In genomic region chr4:41806807-41807206, GRCh38 we compare ENCODE assay signal across 29 cellular contexts. TPM values are rescaled to one million over a fixed set of nuclear protein-coding genes. Genes with fewer than 3 reads are reported as not detected.
DNase-seq lines count a peak whose midpoint lies in the region; ATAC-seq, FAIRE-seq and TF ChIP-seq lines count a peak whose summit lies in the region.
"Had no signal": no experiment of that assay in that cellular context is flagged by ENCODE, and none has a peak within 500 bp of the region (broad histone marks: within the 10 kb centered on the region; RNA-seq: fewer than 3 reads in every experiment).

No MANE protein-coding gene starts in this region.

- H3K27me3 ChIP-seq in right atrium auricular region, result no peaks in the 10 kb centered on the region
- no peaks in the 10 kb centered on the region for H3K27me3 ChIP-seq in right lobe of liver
- peaks cover 0 to 20% of the 10 kb centered on the region in 2 experiments; a peak in 3 of 5 replicates for H3K27me3 ChIP-seq in HepG2 (ENCODE audit: control insufficient read depth in 1 of 2, insufficient read depth in 2 of 2, low read length in 2 of 2)
- H3K27me3 ChIP-seq: BE2C, BLaER1 had no signal

- H3K4me3 ChIP-seq in right atrium auricular region (no peak overlapping the region), right lobe of liver (no peak overlapping the region), HepG2 (replicated peaks in 1 of 3; ENCODE audit: insufficient read depth in 1 of 3, low read depth in 2 of 3, low read length in 3 of 3) (no peak overlapping the region)
- H3K4me3 ChIP-seq: A549, BLaER1, GM12878 had no signal

- FAIRE-seq in HepG2 (lab: Jason Lieb, UNC), result no peak
- FAIRE-seq: A549, GM12878, GM12892, GM18507 had no signal

- H3K9ac ChIP-seq in HepG2 (ENCODE audit: insufficient read depth, low read depth, low read length), result no peak overlapping the region
- H3K9ac ChIP-seq: BLaER1 had no signal

- no peaks in the 10 kb centered on the region for H3K79me2 ChIP-seq in HepG2 (ENCODE audit: insufficient read depth, low read length)

- H3K4me1 ChIP-seq in right atrium auricular region, result no peaks in the 10 kb centered on the region
- H3K4me1 ChIP-seq in right lobe of liver, result no peaks in the 10 kb centered on the region
- H3K4me1 ChIP-seq in HepG2 (ENCODE audit: insufficient read depth, low read length), result no peaks in the 10 kb centered on the region
- H3K4me1 ChIP-seq: A549, BLaER1 had no signal

- CTCF ChIA-PET in HepG2 (lab: Yijun Ruan, JAX; ENCODE audit: low intra/inter-chr PET ratio, low total read pairs), result no interaction called here

- peak; percentile 48 for ATAC-seq in Right ventricle myocardium superior (ENCODE audit: poor library complexity)
- peak; percentile 14 to 74 (median 38) for ATAC-seq in right lobe of liver
- no peak for ATAC-seq in HepG2
- peak; percentile 33 for ATAC-seq in left lobe of liver
- no peak for ATAC-seq in HG02623 (IDR thresholded peaks at IDR 0.05; ENCODE audit: unreplicated experiment)
- ATAC-seq: A549, GM12878 had no signal

- TF ChIP-seq CTCF in right atrium auricular region (IDR thresholded peaks at IDR 0.05), result no peak
- no peak for TF ChIP-seq CTCF in right lobe of liver (IDR thresholded peaks at IDR 0.05)
- no peak for TF ChIP-seq CTCF in HepG2 (CRISPR knock-in tag; IDR thresholded peaks at IDR 0.05)

- no peak for TF ChIP-seq POLR2A in right lobe of liver (IDR thresholded peaks at IDR 0.05)
- TF ChIP-seq POLR2A in HepG2 (IDR thresholded peaks at IDR 0.05; ENCODE audit: insufficient read depth in 1 of 2, low read depth in 2 of 2, low read length in 2 of 2), result no peak

- DNase-seq in Right ventricle myocardium superior (no peak), right atrium auricular region (ENCODE audit: low spot score) (no peak), right lobe of liver (no peak), HepG2 (ENCODE audit: low spot score) (no peak), left lobe of liver (ENCODE audit: low spot score) (no peak)
- DNase-seq: BE2C; C1 segment of cervical spinal cord; CD4-positive, alpha-beta memory T cell; CD4-positive, CD25-positive, alpha-beta regulatory T cell; CD8-positive, alpha-beta memory T cell; COR-L47; DMS 273 treated with DMSO at 0.1 percent for 48 hours; DMS153; DMS53; DMS79; DND-41; EL; GDM1 had no signal

- intact Hi-C loops in Right ventricle myocardium superior (cut with DNase I), result no loop called here
- intact Hi-C loops in right lobe of liver (cut with DNase I), result no loop called here
- intact Hi-C loops in HepG2 (cut with micrococcal nuclease; ENCODE audit: unreplicated experiment), result no loop called here

- H3K27ac ChIP-seq in right atrium auricular region, result no peak overlapping the region
- H3K27ac ChIP-seq in right lobe of liver, result no peak overlapping the region
- no peak overlapping the region for H3K27ac ChIP-seq in HepG2 (ENCODE audit: extremely low read length, insufficient read depth, low read length)
- H3K27ac ChIP-seq: 22Rv1, A549, BLaER1 had no signal

- H4K20me1 ChIP-seq in HepG2 (ENCODE audit: insufficient read depth, low read length), result no peaks in the 10 kb centered on the region
- H4K20me1 ChIP-seq: BLaER1 had no signal

- no peak for TF ChIP-seq EP300 in HepG2 (IDR thresholded peaks at IDR 0.05; ENCODE audit: low read depth in 2 of 2, low read length in 2 of 2)
- no peak for TF ChIP-seq EP300 in HepG2 (CRISPR knock-in tag; IDR thresholded peaks at IDR 0.05; ENCODE audit: borderline replicate concordance)

- in situ Hi-C loops in HepG2 (cut with HindIII; ENCODE audit: extremely low pct_ligation_motif_present, low pct_unique_long_range_greater_than_20kb), result no loop called here

- H3K4me2 ChIP-seq in HepG2 (ENCODE audit: low read depth, low read length), result no peak overlapping the region
- H3K4me2 ChIP-seq: A549, BLaER1 had no signal

- WGBS in right lobe of liver (ENCODE audit: insufficient coverage, low coverage, low lambda C conversion rate, missing lambda C conversion rate), result 34% methylated on average over 3 of the region's 3 CpGs
- 0% methylated on average over 2 of the region's 3 CpGs for WGBS in HepG2 (ENCODE audit: low lambda C conversion rate)

- H3K36me3 ChIP-seq in right atrium auricular region (no peaks in the 10 kb centered on the region), right lobe of liver (no peaks in the 10 kb centered on the region), HepG2 (replicated peaks in 1 of 2; ENCODE audit: control insufficient read depth in 1 of 2, insufficient read depth in 2 of 2, low read length in 2 of 2) (no peaks in the 10 kb centered on the region)
- H3K36me3 ChIP-seq: BE2C, BLaER1 had no signal

- H3K9me3 ChIP-seq in right atrium auricular region (no peaks in the 10 kb centered on the region), right lobe of liver (no peaks in the 10 kb centered on the region), HepG2 (ENCODE audit: low read length) (no peaks in the 10 kb centered on the region)
- H3K9me3 ChIP-seq: A549, BE2C, BLaER1 had no signal

- H2AFZ ChIP-seq in HepG2 (ENCODE audit: low read length), result no peak overlapping the region

- no peak for TF ChIP-seq RAD21 in HepG2 (CRISPR knock-in tag; IDR thresholded peaks at IDR 0.05)

- POLR2A ChIA-PET in HepG2 (lab: Yijun Ruan, JAX), result no interaction called here

- BruUV-seq in HepG2 (replicated peaks; lab: Mats Ljungman, UMichigan), result no TSS peak

TF ChIP-seq in HepG2, 621 proteins besides CTCF, POLR2A, EP300 and RAD21 (continues in another document):
- TF ChIP-seq SNAPC2 (CRISPR knock-in tag; IDR thresholded peaks at IDR 0.05) (no peak), ZKSCAN1 (IDR thresholded peaks at IDR 0.05; ENCODE audit: low read length) (no peak)

RNA-seq across cellular contexts. Expression of gene PHOX2B, which starts 58.3 kb away (rescaled TPM):
- total RNA-seq in Right ventricle myocardium superior (not detected), right atrium auricular region (not detected), right lobe of liver (not detected), HepG2 (2016; rRNA removed; fragmentation: Illumina TruSeq; extraction: Trizol) (not detected in 2 replicates), left lobe of liver (not detected)
- total RNA-seq in HepG2 (2016; cell fraction: cytosol; rRNA removed; fragmentation: Illumina TruSeq; extraction: Trizol; ENCODE audit: low read depth), result not detected in 2 replicates
- total RNA-seq in HepG2 (2016; cell fraction: insoluble cytoplasmic fraction; rRNA removed; fragmentation: Illumina TruSeq; extraction: Trizol), result not detected in 2 replicates
- not detected in 2 replicates for total RNA-seq in HepG2 (2016; cell fraction: membrane; rRNA removed; fragmentation: Illumina TruSeq; extraction: Trizol)
- not detected in 2 replicates for total RNA-seq in HepG2 (2016; cell fraction: nucleus; rRNA removed; fragmentation: Illumina TruSeq; extraction: Trizol)
- polyA plus RNA-seq in HepG2 (2011; rRNA removed), result not detected in 2 replicates
- not detected in 2 replicates for polyA plus RNA-seq in HepG2 (2011; cell fraction: cytosol; rRNA removed)
- polyA plus RNA-seq in HepG2 (2011; cell fraction: nucleus; rRNA removed), result not detected in 2 replicates
- not detected in 2 replicates for polyA plus RNA-seq in HepG2 (2012)
- polyA plus RNA-seq in HepG2 (2016; cell fraction: cytosol; fragmentation: Illumina TruSeq; extraction: Trizol; ENCODE audit: low read depth), result not detected in 2 replicates
- polyA plus RNA-seq in HepG2 (2016; cell fraction: insoluble cytoplasmic fraction; fragmentation: Illumina TruSeq; extraction: Trizol; ENCODE audit: low read depth), result not detected in 2 replicates
- not detected in 2 replicates for polyA plus RNA-seq in HepG2 (2016; cell fraction: membrane; fragmentation: Illumina TruSeq; extraction: Trizol; ENCODE audit: low read depth)
- not detected in 2 replicates for polyA plus RNA-seq in HepG2 (2016; cell fraction: nucleus; fragmentation: Illumina TruSeq; extraction: Trizol; ENCODE audit: insufficient read depth, low read depth)
- not detected in 2 replicates for polyA minus RNA-seq in HepG2 (2011; rRNA and poly(A)+ RNA removed; ENCODE audit: low replicate concordance)
- not detected in 2 replicates for polyA minus RNA-seq in HepG2 (2011; cell fraction: cytosol; rRNA and poly(A)+ RNA removed)
- not detected in 2 replicates for polyA minus RNA-seq in HepG2 (2011; cell fraction: nucleus; rRNA and poly(A)+ RNA removed)
- total RNA-seq: A172; CD4-positive, alpha-beta memory T cell; CD4-positive, CD25-positive, alpha-beta regulatory T cell; CD8-positive, alpha-beta memory T cell; Daoy; G401; GM12878 had no signal
- polyA plus RNA-seq: A549; CD14-positive monocyte; CD4-positive, alpha-beta memory T cell; CD4-positive, CD25-positive, alpha-beta regulatory T cell; CD8-positive, alpha-beta memory T cell; GM12878 had no signal

Comparison
In these comparisons a context has a peak if more than half of its experiments do, and no peak if none do; other contexts are left out.
1. ATAC-seq: peak in Right ventricle myocardium superior (single experiment), right lobe of liver (4 of 4) and left lobe of liver (single experiment); none in HepG2 (single experiment) and HG02623 (single experiment).